8 cellular contexts compared by ENCODE assay signal in genomic region chr11:60912851-60913550, GRCh38. TPM values are rescaled to one million over a fixed set of nuclear protein-coding genes. Genes with fewer than 3 reads are reported as not detected.
DNase-seq lines count a peak whose midpoint lies in the region; ATAC-seq, FAIRE-seq and TF ChIP-seq lines count a peak whose summit lies in the region.

No MANE protein-coding gene starts in this region.

- no peak for FAIRE-seq in astrocyte (lab: Jason Lieb, UNC)

- TF ChIP-seq EP300 in SK-N-SH (IDR thresholded peaks at IDR 0.05; ENCODE audit: borderline replicate concordance in 1 of 2, low read depth in 1 of 2, low read length in 1 of 2): no peak

- H3K36me3 Mint-ChIP-seq in astrocyte (ENCODE audit: low read depth, unreplicated experiment): no peaks in the 10 kb centered on the region

- intact Hi-C loops in right lobe of liver (cut with DNase I) (no loop called here), head of caudate nucleus (cut with DNase I) (no loop called here)

- no peaks in the 10 kb centered on the region; the same call in 1 of the 2 replicates for H4K20me1 ChIP-seq in SK-N-SH (ENCODE audit: insufficient read depth)
- H4K20me1 ChIP-seq in astrocyte (ENCODE audit: insufficient read depth, low read length): peaks cover 7% of the 10 kb centered on the region

- POLR2A ChIA-PET in SK-N-SH (lab: Yijun Ruan, JAX): interaction anchor here (0.9 to 2.1 kb wide), 3 partner anchors 7 to 27 kb away, joined by 3 to 8 read pairs (median 5); partner anchors contain the start of genes PRPF19 and TMEM132A

- 79% methylated on average over 16 of the region's 22 CpGs for WGBS in SK-N-SH (ENCODE audit: low lambda C conversion rate)
- WGBS in right lobe of liver (ENCODE audit: insufficient coverage, low coverage, low lambda C conversion rate, missing lambda C conversion rate): 48% methylated on average over 13 of the region's 22 CpGs

- CTCF ChIA-PET in SK-N-SH (lab: Yijun Ruan, JAX): interaction anchor here (0.9 to 3.9 kb wide), 6 partner anchors 13 to 217 kb away, joined by 3 to 38 read pairs (median 5); no protein-coding TSS in a partner anchor

- no peaks in the 10 kb centered on the region for H3K36me3 ChIP-seq in SK-N-SH (replicated peaks in 1 of 2; ENCODE audit: control insufficient read depth in 1 of 2, insufficient read depth in 2 of 2, low read length in 1 of 2)
- no peaks in the 10 kb centered on the region for H3K36me3 ChIP-seq in astrocyte (ENCODE audit: insufficient read depth, low read length)
- no peaks in the 10 kb centered on the region for H3K36me3 ChIP-seq in right lobe of liver
- no peaks in the 10 kb centered on the region for H3K36me3 ChIP-seq in thoracic aorta

- peak overlapping the region; percentile 93 to 100 for H3K27ac ChIP-seq in SK-N-SH (ENCODE audit: low read depth in 2 of 2, low read length in 1 of 2)
- peak overlapping the region; percentile 84 for H3K27ac ChIP-seq in astrocyte (ENCODE audit: low read depth, low read length)
- peak overlapping the region; percentile 78 to 89 (median 79) for H3K27ac ChIP-seq in right lobe of liver
- peak overlapping the region; percentile 94 to 95 for H3K27ac ChIP-seq in thoracic aorta

- peaks cover 7% of the 10 kb centered on the region for H3K9me3 Mint-ChIP-seq in astrocyte (ENCODE audit: unreplicated experiment)

- H3K9ac ChIP-seq in SK-N-SH: peak overlapping the region; percentile 76; the same call in 1 of the 2 replicates
- H3K9ac ChIP-seq in astrocyte (ENCODE audit: low read length): peak overlapping the region; percentile 81

- TF ChIP-seq RAD21 in SK-N-SH (IDR thresholded peaks at IDR 0.05; ENCODE audit: low read length): no peak

- peak overlapping the region; percentile 98 for H2AFZ ChIP-seq in SK-N-SH (ENCODE audit: low read depth)
- peak overlapping the region; percentile 82 for H2AFZ ChIP-seq in astrocyte (ENCODE audit: low read depth, low read length)

- H3K4me2 ChIP-seq in SK-N-SH: peak overlapping the region; percentile 98
- peak overlapping the region; percentile 86 for H3K4me2 ChIP-seq in astrocyte (ENCODE audit: low read length)

- no peaks in the 10 kb centered on the region for H3K9me2 ChIP-seq in SK-N-SH

- H3K4me1 ChIP-seq in SK-N-SH (ENCODE audit: control insufficient read depth in 1 of 2, insufficient read depth in 2 of 2, low read depth in 1 of 2, low read length in 1 of 2) (peaks cover 7 to 20% of the 10 kb centered on the region in 2 experiments; a peak in 1 of 4 replicates), astrocyte (ENCODE audit: insufficient read depth, low read length) (peaks cover 23% of the 10 kb centered on the region), right lobe of liver (peaks cover 0 to 12% (median 0%) of the 10 kb centered on the region in 4 donors), thoracic aorta (ENCODE audit: control insufficient read depth in 1 of 2, low read depth in 2 of 2) (peaks cover 12 to 35% of the 10 kb centered on the region in 2 donors)

- peak overlapping the region; percentile 100 for H3K4me3 Mint-ChIP-seq in astrocyte (ENCODE audit: unreplicated experiment)

- TF ChIP-seq CTCF in SK-N-SH (IDR thresholded peaks at IDR 0.05) (no peak), astrocyte (IDR thresholded peaks at IDR 0.05; ENCODE audit: insufficient read depth, low read depth, low read length) (no peak), right lobe of liver (IDR thresholded peaks at IDR 0.05) (no peak), thoracic aorta (IDR thresholded peaks at IDR 0.05) (no peak)

- TF ChIP-seq POLR2A in right lobe of liver (IDR thresholded peaks at IDR 0.05): no peak

- H3K4me3 ChIP-seq in SK-N-SH (ENCODE audit: low read depth in 2 of 2, low read length in 1 of 2) (peak overlapping the region; percentile 80 to 87; a peak in 2 of 4 replicates), astrocyte (ENCODE audit: insufficient read depth, low read depth, low read length) (peak overlapping the region; percentile 66), right lobe of liver (peak overlapping the region in 2 of 3 donors; percentile 86 to 93), thoracic aorta (peak overlapping the region; percentile 80)

- H3K9me3 ChIP-seq in SK-N-SH (no peaks in the 10 kb centered on the region), astrocyte (ENCODE audit: insufficient read depth, low read depth, low read length) (no peaks in the 10 kb centered on the region), right lobe of liver (no peaks in the 10 kb centered on the region), thoracic aorta (no peaks in the 10 kb centered on the region)

- H3F3A ChIP-seq in SK-N-SH (replicated peaks; ENCODE audit: insufficient read depth): no peaks in the 10 kb centered on the region

- no peak for ATAC-seq in SK-N-SH treated with all-trans-retinoic acid at 6 μM for 48 hours
- ATAC-seq in right lobe of liver: no peak
- no peak for ATAC-seq in thoracic aorta (ENCODE audit: insufficient number of reproducible peaks, low FRiP score, low read depth)
- no peak for ATAC-seq in GM19395 (IDR thresholded peaks at IDR 0.05; ENCODE audit: unreplicated experiment)
- no peak for ATAC-seq in HG02798 (IDR thresholded peaks at IDR 0.05; ENCODE audit: poor library complexity, unreplicated experiment)

- H3K27ac Mint-ChIP-seq in astrocyte (ENCODE audit: unreplicated experiment): no peak overlapping the region

- H3K27me3 Mint-ChIP-seq in astrocyte (ENCODE audit: low read depth, unreplicated experiment): peaks cover 32% of the 10 kb centered on the region

- H3K27me3 ChIP-seq in SK-N-SH (ENCODE audit: insufficient read depth): no peaks in the 10 kb centered on the region; the same call in 1 of the 2 replicates
- peaks cover 6% of the 10 kb centered on the region for H3K27me3 ChIP-seq in astrocyte (ENCODE audit: insufficient read depth, low read length)
- H3K27me3 ChIP-seq in right lobe of liver: no peaks in the 10 kb centered on the region
- H3K27me3 ChIP-seq in thoracic aorta (replicated peaks; ENCODE audit: insufficient read depth): no peaks in the 10 kb centered on the region

- DNase-seq in SK-N-SH: no peak
- no peak for DNase-seq in astrocyte (ENCODE audit: low read depth)
- no peak for DNase-seq in right lobe of liver
- no peak for DNase-seq in thoracic aorta (ENCODE audit: low spot score)
- DNase-seq in head of caudate nucleus: no peak

- H3K4me1 Mint-ChIP-seq in astrocyte (ENCODE audit: low read depth, unreplicated experiment): peaks cover 7% of the 10 kb centered on the region

- H3K79me2 ChIP-seq in SK-N-SH (ENCODE audit: insufficient read depth) (peaks cover 28% of the 10 kb centered on the region), astrocyte (ENCODE audit: insufficient read depth, low read length) (peaks cover 35% of the 10 kb centered on the region)

TF ChIP-seq in SK-N-SH, 30 proteins besides CTCF, POLR2A, EP300 and RAD21 (continues in another document):
- TF ChIP-seq PBX3 (IDR thresholded peaks at IDR 0.05) (no peak), SMC3 (IDR thresholded peaks at IDR 0.05; ENCODE audit: low read depth, low read length) (no peak)

TF ChIP-seq in SK-N-SH treated with all-trans-retinoic acid at 6 μM for 48 hours, 23 proteins besides CTCF, POLR2A, EP300 and RAD21:
- TF ChIP-seq CSDC2 (CRISPR knock-in tag; IDR thresholded peaks at IDR 0.05): no peak

RNA-seq across cellular contexts. Expression of gene TMEM109, which starts 1.0 kb away (rescaled TPM):
- 38.0 and 52.7 TPM in 2 replicates for polyA plus RNA-seq in SK-N-SH (2012; rRNA removed)
- polyA plus RNA-seq in SK-N-SH (2012; cell fraction: cytosol; rRNA removed): 33.3 and 44.2 TPM in 2 replicates
- polyA plus RNA-seq in SK-N-SH (2012; cell fraction: nucleus; rRNA removed): 23.4 and 25.2 TPM in 2 replicates
- total RNA-seq in astrocyte (72.8 and 72.9 TPM in 2 replicates), right lobe of liver (10 to 100 TPM; 29.0 to 40.9 (median 34.1) TPM), thoracic aorta (100 to 1,000 TPM; 158 to 213 TPM)

RNA-seq across cellular contexts. Expression of gene PRPF19, which starts 6.6 kb away (rescaled TPM):
- polyA plus RNA-seq in SK-N-SH (2012; rRNA removed): 44.0 and 58.9 TPM in 2 replicates
- polyA plus RNA-seq in SK-N-SH (2012; cell fraction: cytosol; rRNA removed): 36.1 and 49.0 TPM in 2 replicates
- polyA plus RNA-seq in SK-N-SH (2012; cell fraction: nucleus; rRNA removed): 55.2 and 72.4 TPM in 2 replicates
- total RNA-seq in astrocyte (58.4 and 61.9 TPM in 2 replicates), right lobe of liver (10 to 100 TPM; 45.5 to 82.6 (median 48.3) TPM), thoracic aorta (10 to 100 TPM; 42.0 to 52.2 TPM)

RNA-seq across cellular contexts. Expression of gene TMEM132A, which starts 11.3 kb away (rescaled TPM):
- 62.2 and 66.9 TPM in 2 replicates for polyA plus RNA-seq in SK-N-SH (2012; rRNA removed)
- 30.0 and 50.0 TPM in 2 replicates for polyA plus RNA-seq in SK-N-SH (2012; cell fraction: cytosol; rRNA removed)
- 225 and 315 TPM in 2 replicates for polyA plus RNA-seq in SK-N-SH (2012; cell fraction: nucleus; rRNA removed)
- total RNA-seq in astrocyte: 117 TPM in 2 replicates
- 1 to 10 TPM in 4 of 6 experiments, under 1 TPM in 2; 0.76 to 4.2 (median 1.7) TPM for total RNA-seq in right lobe of liver
- 1 to 10 TPM; 7.7 to 8.4 TPM for total RNA-seq in thoracic aorta

RNA-seq across cellular contexts. Expression of gene SLC15A3, which starts 39.0 kb away (rescaled TPM):
- polyA plus RNA-seq in SK-N-SH (2012; rRNA removed): 0.13 TPM in 1 of 2 replicates, not detected in the other
- 0.03 TPM in 1 of 2 replicates, not detected in the other for polyA plus RNA-seq in SK-N-SH (2012; cell fraction: cytosol; rRNA removed)
- 0.17 and 0.39 TPM in 2 replicates for polyA plus RNA-seq in SK-N-SH (2012; cell fraction: nucleus; rRNA removed)
- total RNA-seq in astrocyte: 66.3 and 87.8 TPM in 2 replicates
- total RNA-seq in right lobe of liver: 10 to 100 TPM in 3 of 6 experiments, 1 to 10 TPM in 3; 7.2 to 22.2 (median 9.2) TPM
- 10 to 100 TPM; 27.7 to 29.5 TPM for total RNA-seq in thoracic aorta

RNA-seq across cellular contexts. Expression of gene ZP1, which starts 45.7 kb away (rescaled TPM):
- polyA plus RNA-seq in SK-N-SH (2012; rRNA removed): not detected in 2 replicates
- polyA plus RNA-seq in SK-N-SH (2012; cell fraction: cytosol; rRNA removed): 0.01 TPM in 1 of 2 replicates, not detected in the other
- 0.37 and 0.79 TPM in 2 replicates for polyA plus RNA-seq in SK-N-SH (2012; cell fraction: nucleus; rRNA removed)
- total RNA-seq in astrocyte (0.43 TPM in 1 of 2 replicates, not detected in the other), right lobe of liver (not detected), thoracic aorta (not detected)

Comparison
In these comparisons a context has a peak if more than half of its experiments do, and no peak if none do; other contexts are left out.
1. RNA of gene TMEM132A, which starts 11.3 kb away (total RNA-seq): 117 TPM in astrocyte; 7.7 to 8.4 TPM in thoracic aorta and 0.76 to 4.2 TPM in right lobe of liver; every median in the first group is over 10 times any median in the second.
2. Peak in every context shown above with its lines, with median percentiles within 50 percentile points of each other: H3K27ac ChIP-seq and H3K4me3 ChIP-seq.